Comparison of ENCODE assay signal across 26 cellular contexts in the genomic region with DNA sequence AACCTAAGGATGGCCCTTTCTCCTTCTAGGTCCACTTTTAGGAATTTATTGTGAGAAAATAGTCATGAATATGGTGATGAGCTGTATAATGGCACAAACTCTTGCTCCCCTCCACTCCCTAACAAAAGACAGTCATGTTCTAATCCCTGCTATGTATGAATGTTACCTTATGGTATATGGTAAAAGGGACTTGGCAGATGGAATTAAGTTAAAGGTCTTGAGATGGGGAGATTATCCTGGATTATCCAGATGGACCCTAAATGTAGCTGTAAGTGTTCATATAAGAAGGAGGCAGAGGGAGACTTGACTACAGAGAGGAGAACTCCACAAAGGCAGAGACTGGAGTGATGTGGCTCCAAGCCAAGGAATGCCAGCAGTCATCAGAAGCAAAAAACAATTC.
DNase-seq lines count a peak whose midpoint lies in the region; ATAC-seq and TF ChIP-seq lines count a peak whose summit lies in the region.
"Had no signal": no experiment of that assay in that cellular context is flagged by ENCODE, and none has a peak within 500 bp of the region (broad histone marks: within the 10 kb centered on the region; RNA-seq: fewer than 3 reads in every experiment).

No MANE protein-coding gene starts in this region.

- H3K36me3 Mint-ChIP-seq in brain: peaks cover 63% of the 10 kb centered on the region
- peaks cover 43% of the 10 kb centered on the region for H3K36me3 Mint-ChIP-seq in progenitor cell of endocrine pancreas (ENCODE audit: insufficient read depth)
- H3K36me3 Mint-ChIP-seq: activated naive CD4-positive, alpha-beta T cell treated with anti-CD3 and anti-CD28 coated beads, Interleukin-2, amount 50 U/mL, for 24 hours had no signal

- no peak overlapping the region; the same call in 1 of the 2 replicates for H3K4me3 ChIP-seq in BLaER1
- H3K4me3 ChIP-seq: heart left ventricle, prostate gland, transverse colon had no signal

- peak overlapping the region in 3 of 5 experiments; percentile 48 to 88 (median 81) for H3K27ac Mint-ChIP-seq in brain
- H3K27ac Mint-ChIP-seq in stimulated activated naive CD8-positive, alpha-beta T cell treated with anti-CD3 and anti-CD28 coated beads, Interleukin-15, amount 100 ng/mL, for 72 hours: no peak overlapping the region
- no peak overlapping the region for H3K27ac Mint-ChIP-seq in progenitor cell of endocrine pancreas
- H3K27ac Mint-ChIP-seq: activated CD4-positive, alpha-beta T cell treated with anti-CD3 and anti-CD28 coated beads for 36 hours; activated CD8-positive, alpha-beta T cell treated with anti-CD3 and anti-CD28 coated beads, Interleukin-2, amount 10 ng/mL, durations not matched to agents 7 days and 5 days; activated naive CD4-positive, alpha-beta T cell treated with anti-CD3 and anti-CD28 coated beads, Interleukin-2, amount 50 U/mL, for 24 hours; activated T-helper 2 cell treated with anti-CD3 and anti-CD28 coated beads, Interferon-gamma antibody, Interleukin-2, Interleukin-4, amounts not matched to agents 10 μg/mL and 5 μg/mL and 100 μg/mL, durations not matched to agents 14 hours and 24 hours and 36 hours had no signal

- H3K9me3 Mint-ChIP-seq in brain (peaks cover 21 to 54% (median 27%) of the 10 kb centered on the region in 5 experiments), progenitor cell of endocrine pancreas (ENCODE audit: low read depth) (peaks cover 11% of the 10 kb centered on the region)
- peaks cover 17 to 41% of the 10 kb centered on the region in 2 donors for H3K9me3 Mint-ChIP-seq in stimulated activated naive CD8-positive, alpha-beta T cell treated with anti-CD3 and anti-CD28 coated beads, Interleukin-15, amount 100 ng/mL, for 72 hours
- H3K9me3 Mint-ChIP-seq: activated naive CD4-positive, alpha-beta T cell treated with anti-CD3 and anti-CD28 coated beads, Interleukin-2, amount 50 U/mL, for 24 hours had no signal

- H3K27me3 ChIP-seq in BLaER1 (no peaks in the 10 kb centered on the region), layer of hippocampus (ENCODE audit: control insufficient read depth, insufficient read depth, low read length) (no peaks in the 10 kb centered on the region)
- H3K27me3 ChIP-seq: neutrophil, transverse colon had no signal

- H3K9me3 ChIP-seq in BLaER1: peaks cover 21% of the 10 kb centered on the region
- H3K9me3 ChIP-seq: neutrophil, prostate gland had no signal

- H3K27ac ChIP-seq in BLaER1: peak overlapping the region; percentile 76; the same call in 1 of the 2 replicates
- H3K27ac ChIP-seq in layer of hippocampus (ENCODE audit: low read depth, low read length): peak overlapping the region; percentile 57
- H3K27ac ChIP-seq: heart left ventricle, HL-60, neutrophil had no signal

- peaks cover 46% of the 10 kb centered on the region for H3K4me1 Mint-ChIP-seq in brain
- peaks cover 17% of the 10 kb centered on the region for H3K4me1 Mint-ChIP-seq in stimulated activated naive CD8-positive, alpha-beta T cell treated with anti-CD3 and anti-CD28 coated beads, Interleukin-15, amount 100 ng/mL, for 72 hours
- H3K4me1 Mint-ChIP-seq in progenitor cell of endocrine pancreas (ENCODE audit: low read depth): peaks cover 16% of the 10 kb centered on the region
- H3K4me1 Mint-ChIP-seq: activated naive CD4-positive, alpha-beta T cell treated with anti-CD3 and anti-CD28 coated beads, Interleukin-2, amount 50 U/mL, for 24 hours had no signal

- TF ChIP-seq CTCF in brain (conservative IDR thresholded peaks at IDR 0.05): no peak
- TF ChIP-seq CTCF in progenitor cell of endocrine pancreas (IDR thresholded peaks at IDR 0.05; ENCODE audit: unreplicated experiment): no peak

- DNase-seq in NCI-H524 (lab: John Stamatoyannopoulos, UW) (peak; percentile 74 to 86), NCI-H2196 (lab: John Stamatoyannopoulos, UW; ENCODE audit: unreplicated experiment) (no peak), progenitor cell of endocrine pancreas (ENCODE audit: low spot score, unreplicated experiment) (no peak)
- no peak for DNase-seq in stimulated activated naive CD8-positive, alpha-beta T cell treated with anti-CD3 and anti-CD28 coated beads, Interleukin-15, amount 100 ng/mL, for 72 hours
- DNase-seq in stimulated activated CD8-positive, alpha-beta memory T cell treated with anti-CD3 and anti-CD28 coated beads, Interleukin-4, amount 100 ng/mL, for 48 hours: no peak
- DNase-seq: activated CD4-positive, alpha-beta T cell treated with anti-CD3 and anti-CD28 coated beads for 36 hours; activated CD8-positive, alpha-beta T cell treated with anti-CD3 and anti-CD28 coated beads, Interleukin-2, amount 10 ng/mL, durations not matched to agents 7 days and 5 days; amniotic stem cell; cortex of kidney; foreskin fibroblast; heart left ventricle; islet precursor cell; Kasumi-1; NCI-H1436 treated with DMSO at 0.1 percent for 48 hours; NCI-H2081 treated with DMSO at 0.1 percent for 48 hours; stimulated activated CD4-positive, alpha-beta T cell treated with anti-CD3 and anti-CD28 coated beads, Interleukin-4, amount 100 ng/mL, for 1 hour; T-helper 2 cell; transverse colon had no signal

- H3K27me3 Mint-ChIP-seq in brain: peaks cover 2% of the 10 kb centered on the region
- H3K27me3 Mint-ChIP-seq in stimulated activated naive CD8-positive, alpha-beta T cell treated with anti-CD3 and anti-CD28 coated beads, Interleukin-15, amount 100 ng/mL, for 72 hours: peaks cover 51% of the 10 kb centered on the region
- H3K27me3 Mint-ChIP-seq in progenitor cell of endocrine pancreas: no peaks in the 10 kb centered on the region
- H3K27me3 Mint-ChIP-seq: activated CD4-positive, alpha-beta T cell treated with anti-CD3 and anti-CD28 coated beads for 36 hours; activated naive CD4-positive, alpha-beta T cell treated with anti-CD3 and anti-CD28 coated beads, Interleukin-2, amount 50 U/mL, for 24 hours had no signal

- H3K4me2 ChIP-seq in BLaER1: peak overlapping the region; percentile 66

- no peak for ATAC-seq in stimulated activated naive CD8-positive, alpha-beta T cell treated with anti-CD3 and anti-CD28 coated beads, Interleukin-15, amount 100 ng/mL, for 72 hours
- ATAC-seq: activated CD4-positive, alpha-beta T cell treated with anti-CD3 and anti-CD28 coated beads for 36 hours; activated CD8-positive, alpha-beta T cell treated with anti-CD3 and anti-CD28 coated beads, Interleukin-2, amount 10 ng/mL, durations not matched to agents 7 days and 5 days; heart left ventricle had no signal

- no peak overlapping the region for H3K9ac ChIP-seq in BLaER1

- H3K4me1 ChIP-seq in BLaER1: peaks cover 61% of the 10 kb centered on the region
- H3K4me1 ChIP-seq: prostate gland had no signal

- H3K36me3 ChIP-seq in BLaER1: no peaks in the 10 kb centered on the region
- H3K36me3 ChIP-seq: heart left ventricle, neutrophil, prostate gland had no signal

- H3K4me3 Mint-ChIP-seq in brain: no peak overlapping the region
- no peak overlapping the region for H3K4me3 Mint-ChIP-seq in stimulated activated naive CD8-positive, alpha-beta T cell treated with anti-CD3 and anti-CD28 coated beads, Interleukin-15, amount 100 ng/mL, for 72 hours
- H3K4me3 Mint-ChIP-seq in progenitor cell of endocrine pancreas (ENCODE audit: low read depth): no peak overlapping the region
- H3K4me3 Mint-ChIP-seq: activated CD4-positive, alpha-beta T cell treated with anti-CD3 and anti-CD28 coated beads for 36 hours; activated CD8-positive, alpha-beta T cell treated with anti-CD3 and anti-CD28 coated beads, Interleukin-2, amount 10 ng/mL, durations not matched to agents 7 days and 5 days; activated naive CD4-positive, alpha-beta T cell treated with anti-CD3 and anti-CD28 coated beads, Interleukin-2, amount 50 U/mL, for 24 hours had no signal

- no peaks in the 10 kb centered on the region for H4K20me1 ChIP-seq in BLaER1

Comparison
In these comparisons a context has a peak if more than half of its experiments do, and no peak if none do; other contexts are left out.
1. DNase-seq: peak in NCI-H524 (2 of 2); none in stimulated activated naive CD8-positive, alpha-beta T cell treated with anti-CD3 and anti-CD28 coated beads, Interleukin-15, amount 100 ng/mL, for 72 hours (0 of 2), NCI-H2196 (single experiment), progenitor cell of endocrine pancreas (single experiment) and stimulated activated CD8-positive, alpha-beta memory T cell treated with anti-CD3 and anti-CD28 coated beads, Interleukin-4, amount 100 ng/mL, for 48 hours (single experiment).
2. H3K27ac Mint-ChIP-seq: peak in brain (3 of 5); none in stimulated activated naive CD8-positive, alpha-beta T cell treated with anti-CD3 and anti-CD28 coated beads, Interleukin-15, amount 100 ng/mL, for 72 hours (0 of 2) and progenitor cell of endocrine pancreas (single experiment).